8 cellular contexts compared by ENCODE assay signal in the genomic region with DNA sequence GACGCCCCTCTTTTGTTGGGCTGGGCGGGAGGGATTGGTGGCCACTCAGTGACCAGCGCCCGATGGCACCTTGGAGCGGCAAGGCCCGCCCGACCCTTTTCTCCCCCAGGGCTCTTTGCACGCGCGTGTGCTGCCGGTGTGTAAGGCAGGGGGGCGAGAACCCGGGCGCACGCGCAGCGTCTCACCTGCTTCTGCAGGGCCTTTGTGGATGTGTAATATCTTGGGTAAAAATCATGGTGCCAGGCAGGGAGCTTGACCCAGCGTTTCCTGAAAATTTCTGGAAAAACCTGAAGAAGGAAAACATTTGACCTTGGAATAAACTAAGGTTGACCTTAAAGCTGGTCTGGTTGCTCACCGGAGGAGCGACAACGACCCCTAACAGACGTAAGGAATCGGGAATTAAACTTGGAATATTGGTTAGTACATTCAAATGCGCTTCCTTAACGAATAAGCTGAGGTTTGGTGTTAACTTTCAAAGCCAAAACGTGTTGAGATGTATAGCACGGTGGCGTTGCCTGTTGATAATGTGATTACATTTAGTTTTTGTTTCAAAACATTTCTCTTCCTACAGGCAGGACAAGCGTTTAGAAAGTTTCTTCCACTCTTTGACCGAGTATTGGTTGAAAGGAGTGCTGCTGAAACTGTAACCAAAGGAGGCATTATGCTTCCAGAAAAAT. TPM values are rescaled to one million over a fixed set of nuclear protein-coding genes. Genes with fewer than 3 reads are reported as not detected.
DNase-seq lines count a peak whose midpoint lies in the region; ATAC-seq, FAIRE-seq and TF ChIP-seq lines count a peak whose summit lies in the region.

No MANE protein-coding gene starts in this region.

- no peak for FAIRE-seq in endothelial cell of umbilical vein (lab: Jason Lieb, UNC)

- H3K36me3 ChIP-seq in Peyer's patch (peaks cover 0 to 27% (median 0%) of the 10 kb centered on the region in 3 donors), endothelial cell of umbilical vein (ENCODE audit: control insufficient read depth in 2 of 2, extremely low read depth in 1 of 2, insufficient read depth in 2 of 2, low read length in 2 of 2) (peaks cover 4 to 16% of the 10 kb centered on the region in 2 experiments)

- intact Hi-C loops in endothelial cell of umbilical vein (cut with micrococcal nuclease): loop anchor here (1.0 to 5.0 kb wide), 7 partner anchors 15 to 278 kb away; a partner anchor contains a TSS

- H3K9me3 ChIP-seq in Peyer's patch: no peaks in the 10 kb centered on the region
- no peaks in the 10 kb centered on the region for H3K9me3 ChIP-seq in endothelial cell of umbilical vein (replicated peaks; ENCODE audit: control insufficient read depth, insufficient read depth, low read length)

- DNase-seq in T-helper 1 cell (no peak), Peyer's patch (no peak), endothelial cell of umbilical vein (ENCODE audit: low read depth, low spot score) (peak; percentile 62), GM03348 (ENCODE audit: low spot score) (no peak), retina (no peak)
- no peak for DNase-seq in natural killer cell treated with Interleukin-12 subunit alpha and Interleukin-12 subunit beta and Interleukin-15 and Interleukin-18, amount 100 ng/mL, for 72 hours (ENCODE audit: low spot score)

- H3K4me2 ChIP-seq in endothelial cell of umbilical vein (ENCODE audit: insufficient read depth, low read length): peak overlapping the region; percentile 74

- no peaks in the 10 kb centered on the region for H3K9me3 Mint-ChIP-seq in T-helper 1 cell treated with Interleukin-12 subunit alpha and Interleukin-12 subunit beta and Interleukin-4 antibody, amounts not matched to agents 30 μg/mL and 1 μg/mL, for 36 hours
- no peaks in the 10 kb centered on the region for H3K9me3 Mint-ChIP-seq in natural killer cell treated with Interleukin-12 subunit alpha and Interleukin-12 subunit beta and Interleukin-15 and Interleukin-18, amount 100 ng/mL, for 72 hours

- peak overlapping the region; percentile 98 for H3K27ac Mint-ChIP-seq in T-helper 1 cell treated with Interleukin-12 subunit alpha and Interleukin-12 subunit beta and Interleukin-4 antibody, amounts not matched to agents 30 μg/mL and 1 μg/mL, for 36 hours
- H3K27ac Mint-ChIP-seq in natural killer cell treated with Interleukin-12 subunit alpha and Interleukin-12 subunit beta and Interleukin-15 and Interleukin-18, amount 100 ng/mL, for 72 hours: peak overlapping the region; percentile 86 to 95

- CTCF ChIA-PET in endothelial cell of umbilical vein (lab: Charles Lee): interaction anchor here (1.0 to 1.1 kb wide), 3 partner anchors 16 to 278 kb away, joined by 3 to 6 read pairs (median 4); a partner anchor contains a TSS

- peaks cover 47% of the 10 kb centered on the region for H3K4me1 Mint-ChIP-seq in T-helper 1 cell treated with Interleukin-12 subunit alpha and Interleukin-12 subunit beta and Interleukin-4 antibody, amounts not matched to agents 30 μg/mL and 1 μg/mL, for 36 hours (ENCODE audit: low read depth)
- H3K4me1 Mint-ChIP-seq in natural killer cell treated with Interleukin-12 subunit alpha and Interleukin-12 subunit beta and Interleukin-15 and Interleukin-18, amount 100 ng/mL, for 72 hours (ENCODE audit: low read depth in 2 of 2): peaks cover 23 to 42% of the 10 kb centered on the region in 2 donors

- H3K4me3 ChIP-seq in Peyer's patch: peak overlapping the region; percentile 75 to 85 (median 80)
- peak overlapping the region; percentile 60 to 93 (median 68) for H3K4me3 ChIP-seq in endothelial cell of umbilical vein (replicated peaks in 1 of 3; ENCODE audit: insufficient read depth in 1 of 3, low read depth in 1 of 3, low read length in 3 of 3)

- peak overlapping the region; percentile 92 for H3K4me3 Mint-ChIP-seq in T-helper 1 cell treated with Interleukin-12 subunit alpha and Interleukin-12 subunit beta and Interleukin-4 antibody, amounts not matched to agents 30 μg/mL and 1 μg/mL, for 36 hours
- H3K4me3 Mint-ChIP-seq in natural killer cell treated with Interleukin-12 subunit alpha and Interleukin-12 subunit beta and Interleukin-15 and Interleukin-18, amount 100 ng/mL, for 72 hours: peak overlapping the region; percentile 97

- peak overlapping the region; percentile 67 for H3K9ac ChIP-seq in endothelial cell of umbilical vein (replicated peaks; ENCODE audit: extremely low read depth, insufficient read depth, low read length)

- TF ChIP-seq CTCF in Peyer's patch (IDR thresholded peaks at IDR 0.05): no peak
- TF ChIP-seq CTCF in endothelial cell of umbilical vein (IDR thresholded peaks at IDR 0.05; ENCODE audit: extremely low read depth in 1 of 2, insufficient read depth in 1 of 2, low read depth in 1 of 2, low read length in 2 of 2): no peak

- H3K4me1 ChIP-seq in Peyer's patch (peaks cover 0 to 41% (median 20%) of the 10 kb centered on the region in 4 donors), endothelial cell of umbilical vein (ENCODE audit: control insufficient read depth, extremely low read depth, insufficient read depth, low read length) (peaks cover 44% of the 10 kb centered on the region)

- no peaks in the 10 kb centered on the region for H3K27me3 ChIP-seq in Peyer's patch
- H3K27me3 ChIP-seq in endothelial cell of umbilical vein (ENCODE audit: control insufficient read depth in 2 of 2, insufficient read depth in 2 of 2, low read length in 2 of 2): no peaks in the 10 kb centered on the region

- H3K9me1 ChIP-seq in endothelial cell of umbilical vein (replicated peaks; ENCODE audit: control insufficient read depth, extremely low read depth, insufficient read depth, low read length): no peaks in the 10 kb centered on the region

- no peaks in the 10 kb centered on the region for H3K27me3 Mint-ChIP-seq in T-helper 1 cell treated with Interleukin-12 subunit alpha and Interleukin-12 subunit beta and Interleukin-4 antibody, amounts not matched to agents 30 μg/mL and 1 μg/mL, for 36 hours (ENCODE audit: low read depth)
- no peaks in the 10 kb centered on the region for H3K27me3 Mint-ChIP-seq in natural killer cell treated with Interleukin-12 subunit alpha and Interleukin-12 subunit beta and Interleukin-15 and Interleukin-18, amount 100 ng/mL, for 72 hours

- TSS peak; percentile 67 for BruUV-seq in endothelial cell of umbilical vein (replicated peaks; lab: Mats Ljungman, UMichigan)

- peak overlapping the region; percentile 92 to 95 (median 94) for H3K27ac ChIP-seq in Peyer's patch
- peak overlapping the region; percentile 75 for H3K27ac ChIP-seq in endothelial cell of umbilical vein (ENCODE audit: insufficient read depth, low read depth, low read length)

- dilution Hi-C loops in endothelial cell of umbilical vein (cut with MboI; ENCODE audit: extremely low pct_ligation_motif_present, low sequenced_read_pairs): no loop called here

- TF ChIP-seq POLR2A in Peyer's patch (IDR thresholded peaks at IDR 0.05) (no peak), endothelial cell of umbilical vein (IDR thresholded peaks at IDR 0.05; ENCODE audit: low read depth, low read length) (no peak)

- H3K79me2 ChIP-seq in endothelial cell of umbilical vein (ENCODE audit: control insufficient read depth, insufficient read depth, low read length): peaks cover 68% of the 10 kb centered on the region

- ATAC-seq in HG02678 (IDR thresholded peaks at IDR 0.05; ENCODE audit: unreplicated experiment): peak; percentile 4
- peak in 1 of 2 donors; percentile 0 for ATAC-seq in natural killer cell treated with Interleukin-12 subunit alpha and Interleukin-12 subunit beta and Interleukin-15 and Interleukin-18, amount 100 ng/mL, for 72 hours

- H4K20me1 ChIP-seq in endothelial cell of umbilical vein (replicated peaks; ENCODE audit: control insufficient read depth, extremely low read depth, insufficient read depth, low read length): peaks cover 2% of the 10 kb centered on the region

- POLR2A ChIA-PET in endothelial cell of umbilical vein (lab: Charles Lee): interaction anchor here (1.0 to 2.7 kb wide), 5 partner anchors 9 to 175 kb away, joined by 3 to 13 read pairs (median 4); a partner anchor contains a TSS

- peaks cover 43% of the 10 kb centered on the region for H3K36me3 Mint-ChIP-seq in T-helper 1 cell treated with Interleukin-12 subunit alpha and Interleukin-12 subunit beta and Interleukin-4 antibody, amounts not matched to agents 30 μg/mL and 1 μg/mL, for 36 hours (ENCODE audit: low read depth)
- peaks cover 43% of the 10 kb centered on the region for H3K36me3 Mint-ChIP-seq in natural killer cell treated with Interleukin-12 subunit alpha and Interleukin-12 subunit beta and Interleukin-15 and Interleukin-18, amount 100 ng/mL, for 72 hours

- H2AFZ ChIP-seq in endothelial cell of umbilical vein (ENCODE audit: low read depth, low read length): peak overlapping the region; percentile 2

RNA-seq across cellular contexts. Expression of a gene that starts 0.5 kb away (rescaled TPM):
- total RNA-seq in Peyer's patch (10 to 100 TPM; 23.8 to 95.4 (median 67.8) TPM), endothelial cell of umbilical vein (137 and 145 TPM in 2 replicates)
- polyA plus RNA-seq in endothelial cell of umbilical vein: 32.2 and 59.8 TPM in 2 replicates
- polyA plus RNA-seq in endothelial cell of umbilical vein (2011; cell fraction: cytosol; rRNA removed): 109 and 170 TPM in 2 replicates
- polyA plus RNA-seq in endothelial cell of umbilical vein (2011; cell fraction: nucleus; rRNA removed): 26.3 and 49.7 TPM in 2 replicates
- polyA plus RNA-seq in endothelial cell of umbilical vein (2012): 309 and 472 TPM in 2 replicates
- polyA minus RNA-seq in endothelial cell of umbilical vein: 10.2 and 13.9 TPM in 2 replicates
- 36.2 TPM for polyA minus RNA-seq in endothelial cell of umbilical vein (2011; cell fraction: cytosol; rRNA and poly(A)+ RNA removed)
- polyA minus RNA-seq in endothelial cell of umbilical vein (2011; cell fraction: nucleus; rRNA and poly(A)+ RNA removed): 10.9 and 11.6 TPM in 2 replicates
- 100 to 1,000 TPM; 140 to 158 TPM for total RNA-seq in natural killer cell treated with Interleukin-12 subunit alpha and Interleukin-12 subunit beta and Interleukin-15 and Interleukin-18, amount 100 ng/mL, for 72 hours

RNA-seq across cellular contexts. Expression of a gene that starts 1.0 kb away (rescaled TPM):
- 100 to 1,000 TPM in 3 of 4 donors, 10 to 100 TPM in 1; 88.4 to 221 (median 122) TPM for total RNA-seq in Peyer's patch
- total RNA-seq in endothelial cell of umbilical vein: 307 and 337 TPM in 2 replicates
- polyA plus RNA-seq in endothelial cell of umbilical vein: 43.8 and 73.2 TPM in 2 replicates
- 130 and 136 TPM in 2 replicates for polyA plus RNA-seq in endothelial cell of umbilical vein (2011; cell fraction: cytosol; rRNA removed)
- polyA plus RNA-seq in endothelial cell of umbilical vein (2011; cell fraction: nucleus; rRNA removed): 128 and 178 TPM in 2 replicates
- polyA plus RNA-seq in endothelial cell of umbilical vein (2012): 375 and 526 TPM in 2 replicates
- polyA minus RNA-seq in endothelial cell of umbilical vein: 137 and 141 TPM in 2 replicates
- 320 TPM for polyA minus RNA-seq in endothelial cell of umbilical vein (2011; cell fraction: cytosol; rRNA and poly(A)+ RNA removed)
- polyA minus RNA-seq in endothelial cell of umbilical vein (2011; cell fraction: nucleus; rRNA and poly(A)+ RNA removed): 81.6 and 90.4 TPM in 2 replicates
- total RNA-seq in natural killer cell treated with Interleukin-12 subunit alpha and Interleukin-12 subunit beta and Interleukin-15 and Interleukin-18, amount 100 ng/mL, for 72 hours: 100 to 1,000 TPM; 380 to 655 TPM

RNA-seq across cellular contexts. Expression of a gene that starts 15.2 kb away (rescaled TPM):
- total RNA-seq in Peyer's patch (10 to 100 TPM; 11.0 to 36.3 (median 20.5) TPM), endothelial cell of umbilical vein (24.0 and 27.9 TPM in 2 replicates)
- polyA plus RNA-seq in endothelial cell of umbilical vein: 16.1 and 23.9 TPM in 2 replicates
- 27.3 and 30.5 TPM in 2 replicates for polyA plus RNA-seq in endothelial cell of umbilical vein (2011; cell fraction: cytosol; rRNA removed)
- 10.9 and 16.3 TPM in 2 replicates for polyA plus RNA-seq in endothelial cell of umbilical vein (2011; cell fraction: nucleus; rRNA removed)
- 28.9 and 46.0 TPM in 2 replicates for polyA plus RNA-seq in endothelial cell of umbilical vein (2012)
- 9.1 and 10.1 TPM in 2 replicates for polyA minus RNA-seq in endothelial cell of umbilical vein
- polyA minus RNA-seq in endothelial cell of umbilical vein (2011; cell fraction: cytosol; rRNA and poly(A)+ RNA removed): 7.9 TPM
- polyA minus RNA-seq in endothelial cell of umbilical vein (2011; cell fraction: nucleus; rRNA and poly(A)+ RNA removed): 8.1 and 11.5 TPM in 2 replicates
- total RNA-seq in natural killer cell treated with Interleukin-12 subunit alpha and Interleukin-12 subunit beta and Interleukin-15 and Interleukin-18, amount 100 ng/mL, for 72 hours: 10 to 100 TPM; 16.9 to 25.7 TPM

RNA-seq across cellular contexts. Expression of a gene that starts 47.3 kb away (rescaled TPM):
- total RNA-seq in Peyer's patch (10 to 100 TPM; 14.4 to 30.3 (median 22.3) TPM), endothelial cell of umbilical vein (15.1 and 19.5 TPM in 2 replicates)
- 1.6 and 2.4 TPM in 2 replicates for polyA plus RNA-seq in endothelial cell of umbilical vein
- 3.1 and 3.7 TPM in 2 replicates for polyA plus RNA-seq in endothelial cell of umbilical vein (2011; cell fraction: cytosol; rRNA removed)
- polyA plus RNA-seq in endothelial cell of umbilical vein (2011; cell fraction: nucleus; rRNA removed): 3.0 and 3.6 TPM in 2 replicates
- polyA plus RNA-seq in endothelial cell of umbilical vein (2012): 19.9 and 20.6 TPM in 2 replicates
- 7.1 and 7.5 TPM in 2 replicates for polyA minus RNA-seq in endothelial cell of umbilical vein
- polyA minus RNA-seq in endothelial cell of umbilical vein (2011; cell fraction: cytosol; rRNA and poly(A)+ RNA removed): 2.8 TPM
- polyA minus RNA-seq in endothelial cell of umbilical vein (2011; cell fraction: nucleus; rRNA and poly(A)+ RNA removed): 15.1 and 17.6 TPM in 2 replicates
- total RNA-seq in natural killer cell treated with Interleukin-12 subunit alpha and Interleukin-12 subunit beta and Interleukin-15 and Interleukin-18, amount 100 ng/mL, for 72 hours: 10 to 100 TPM; 27.8 to 40.4 TPM
